In the genomic region with DNA sequence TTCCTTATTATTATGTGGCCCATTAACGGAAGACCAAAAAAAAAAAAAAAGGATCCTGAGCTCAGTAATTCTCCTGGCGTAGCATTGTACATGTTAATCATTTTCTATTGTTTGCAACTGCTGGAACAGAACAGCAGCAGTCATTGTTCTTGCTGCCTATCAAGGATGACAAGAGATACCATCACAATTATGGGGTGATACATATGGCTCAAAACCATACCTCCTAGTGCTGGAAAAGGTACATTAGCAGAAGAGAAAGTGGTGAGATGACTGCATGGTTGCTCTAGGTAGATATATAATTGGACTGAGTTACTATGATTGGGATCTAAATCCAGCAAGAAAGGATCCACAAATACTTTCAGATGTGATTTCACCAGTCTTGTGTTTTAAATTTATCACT, we compare ENCODE assay signal across 31 cellular contexts.
"Had no signal": no experiment of that assay in that cellular context is flagged by ENCODE, and none has a peak within 500 bp of the region (broad histone marks: within the 10 kb centered on the region; RNA-seq: fewer than 3 reads in every experiment).

No MANE protein-coding gene starts in this region.

- H3K4me3 Mint-ChIP-seq: activated CD4-positive, alpha-beta memory T cell treated with anti-CD3 and anti-CD28 coated beads, Interleukin-2, amount 10 ng/mL, durations not matched to agents 7 days and 5 days; activated CD8-positive, alpha-beta memory T cell treated with anti-CD3 and anti-CD28 coated beads, Interleukin-2, amount 10 ng/mL, durations not matched to agents 7 days and 5 days; activated naive CD4-positive, alpha-beta T cell treated with anti-CD3 and anti-CD28 coated beads for 36 hours; activated naive CD8-positive, alpha-beta T cell; activated T-cell treated with anti-CD3 and anti-CD28 coated beads, Interleukin-2, amount 50 U/mL, for 24 hours; T-helper 1 cell treated with Interleukin-12 subunit alpha and Interleukin-12 subunit beta and Interleukin-4 antibody, amounts not matched to agents 30 μg/mL and 1 μg/mL, for 36 hours; T-helper 2 cell treated with Interferon-gamma antibody and Interleukin-4, amounts not matched to agents 5 μg/mL and 100 μg/mL, for 36 hours; WTC11 had no signal

- H3K9me3 ChIP-seq: Peyer's patch had no signal

- H3K4me2 ChIP-seq: KMS-11 had no signal

- H3K27me3 ChIP-seq: brain microvascular endothelial cell, Peyer's patch had no signal

- H3K27me3 Mint-ChIP-seq: activated CD4-positive, alpha-beta memory T cell treated with anti-CD3 and anti-CD28 coated beads, Interleukin-2, amount 10 ng/mL, durations not matched to agents 7 days and 5 days; activated naive CD8-positive, alpha-beta T cell had no signal

- H3K27ac ChIP-seq: brain microvascular endothelial cell, KMS-11, Peyer's patch had no signal

- H3K4me3 ChIP-seq: Peyer's patch had no signal

- H3K9ac ChIP-seq: KMS-11 had no signal

- H3K36me3 ChIP-seq: brain microvascular endothelial cell, Peyer's patch had no signal

- DNase-seq: activated CD4-positive, alpha-beta memory T cell treated with anti-CD3 and anti-CD28 coated beads, Interleukin-2, amount 10 ng/mL, durations not matched to agents 7 days and 5 days; activated CD4-positive, alpha-beta T cell treated with anti-CD3 and anti-CD28 coated beads for 48 hours; activated CD8-positive, alpha-beta memory T cell treated with anti-CD3 and anti-CD28 coated beads for 24 hours; activated CD8-positive, alpha-beta memory T cell treated with anti-CD3 and anti-CD28 coated beads, Interleukin-2, amount 10 ng/mL, durations not matched to agents 7 days and 5 days; activated gamma-delta T cell; activated naive CD4-positive, alpha-beta T cell treated with anti-CD3 and anti-CD28 coated beads for 36 hours; activated T-cell treated with anti-CD3 and anti-CD28 coated beads, Interleukin-2, amount 50 U/mL, for 24 hours; amniotic stem cell; aorta; brain microvascular endothelial cell; central memory CD4-positive, alpha-beta T cell; MM.1S; MV-4-11; NCI-H1092; NCI-H1436 treated with DMSO at 0.1 percent for 48 hours; NCI-H1694 treated with DMSO at 0.1 percent for 48 hours; NCI-H2029; NCI-H2171 treated with DMSO at 0.1 percent for 48 hours; NCI-H345; NCI-H524 treated with DMSO at 0.1 percent for 48 hours; PC-3; Peyer's patch; RPMI8226; SIG-M5 had no signal

- H3K36me3 Mint-ChIP-seq: activated CD8-positive, alpha-beta memory T cell treated with anti-CD3 and anti-CD28 coated beads, Interleukin-2, amount 10 ng/mL, durations not matched to agents 7 days and 5 days; activated naive CD8-positive, alpha-beta T cell; WTC11 had no signal

- ATAC-seq: activated CD4-positive, CD25-positive, alpha-beta regulatory T cell treated with anti-CD3 and anti-CD28 coated beads, Interleukin-2, amount 50 U/mL, for 24 hours; activated CD8-positive, alpha-beta memory T cell treated with anti-CD3 and anti-CD28 coated beads, Interleukin-2, amount 10 ng/mL, durations not matched to agents 7 days and 5 days; PC-3; WTC11 had no signal

- H3K9me3 Mint-ChIP-seq: activated CD4-positive, alpha-beta memory T cell treated with anti-CD3 and anti-CD28 coated beads, Interleukin-2, amount 10 ng/mL, durations not matched to agents 7 days and 5 days; activated naive CD4-positive, alpha-beta T cell treated with anti-CD3 and anti-CD28 coated beads for 36 hours; activated T-cell treated with anti-CD3 and anti-CD28 coated beads, Interleukin-2, amount 50 U/mL, for 24 hours; activated T-helper 2 cell treated with anti-CD3 and anti-CD28 coated beads, Interferon-gamma antibody, Interleukin-2, Interleukin-4, amounts not matched to agents 10 μg/mL and 5 μg/mL and 100 μg/mL, durations not matched to agents 14 hours and 24 hours and 36 hours; T-helper 1 cell treated with Interleukin-12 subunit alpha and Interleukin-12 subunit beta and Interleukin-4 antibody, amounts not matched to agents 30 μg/mL and 1 μg/mL, for 36 hours; T-helper 2 cell treated with Interferon-gamma antibody and Interleukin-4, amounts not matched to agents 5 μg/mL and 100 μg/mL, for 36 hours; WTC11 had no signal

- H3K27ac Mint-ChIP-seq: activated CD4-positive, alpha-beta memory T cell treated with anti-CD3 and anti-CD28 coated beads, Interleukin-2, amount 10 ng/mL, durations not matched to agents 7 days and 5 days; activated CD8-positive, alpha-beta memory T cell treated with anti-CD3 and anti-CD28 coated beads, Interleukin-2, amount 10 ng/mL, durations not matched to agents 7 days and 5 days; activated naive CD4-positive, alpha-beta T cell treated with anti-CD3 and anti-CD28 coated beads for 36 hours; activated naive CD8-positive, alpha-beta T cell; activated T-cell treated with anti-CD3 and anti-CD28 coated beads, Interleukin-2, amount 50 U/mL, for 24 hours; activated T-helper 2 cell treated with anti-CD3 and anti-CD28 coated beads, Interferon-gamma antibody, Interleukin-2, Interleukin-4, amounts not matched to agents 10 μg/mL and 5 μg/mL and 100 μg/mL, durations not matched to agents 14 hours and 24 hours and 36 hours; T-helper 1 cell treated with Interleukin-12 subunit alpha and Interleukin-12 subunit beta and Interleukin-4 antibody, amounts not matched to agents 30 μg/mL and 1 μg/mL, for 36 hours; T-helper 2 cell treated with Interferon-gamma antibody and Interleukin-4, amounts not matched to agents 5 μg/mL and 100 μg/mL, for 36 hours; WTC11 had no signal
